34 cellular contexts compared by ENCODE assay signal in genomic region chr14:21553266-21553665, GRCh38. TPM values are rescaled to one million over a fixed set of nuclear protein-coding genes. Genes with fewer than 3 reads are reported as not detected.
"Had no signal": no experiment of that assay in that cellular context is flagged by ENCODE, and none has a peak within 500 bp of the region (broad histone marks: within the 10 kb centered on the region; RNA-seq: fewer than 3 reads in every experiment).

No MANE protein-coding gene starts in this region.

- H3K36me3 ChIP-seq: SJSA1 had no signal

- H3K27me3 ChIP-seq: SJSA1 had no signal

- H3K27me3 Mint-ChIP-seq: activated CD4-positive, alpha-beta T cell treated with anti-CD3 and anti-CD28 coated beads for 36 hours; activated CD4-positive, alpha-beta T cell treated with anti-CD3 and anti-CD28 coated beads, Interleukin-2, amount 10 ng/mL, durations not matched to agents 7 days and 5 days; activated naive CD8-positive, alpha-beta T cell had no signal

- H3K27ac Mint-ChIP-seq: activated CD4-positive, alpha-beta T cell treated with anti-CD3 and anti-CD28 coated beads for 36 hours; activated CD4-positive, alpha-beta T cell treated with anti-CD3 and anti-CD28 coated beads, Interleukin-2, amount 10 ng/mL, durations not matched to agents 7 days and 5 days; activated naive CD4-positive, alpha-beta T cell treated with anti-CD3 and anti-CD28 coated beads, Interleukin-2, amount 10 ng/mL, durations not matched to agents 7 days and 5 days; activated naive CD8-positive, alpha-beta T cell; activated naive CD8-positive, alpha-beta T cell treated with anti-CD3 and anti-CD28 coated beads, Interleukin-2, amount 50 U/mL, for 24 hours; T-helper 1 cell treated with Interleukin-12 subunit alpha and Interleukin-12 subunit beta and Interleukin-4 antibody, amounts not matched to agents 30 μg/mL and 1 μg/mL, for 36 hours; T-helper 2 cell treated with Interferon-gamma antibody and Interleukin-4, amounts not matched to agents 5 μg/mL and 100 μg/mL, for 36 hours had no signal

- H3K27ac ChIP-seq: SJSA1 had no signal

- H3K9me3 ChIP-seq: SJSA1, SK-N-SH had no signal

- H3K4me3 ChIP-seq: SJSA1 had no signal

- H3K36me3 Mint-ChIP-seq: activated naive CD4-positive, alpha-beta T cell treated with anti-CD3 and anti-CD28 coated beads, Interleukin-2, amount 10 ng/mL, durations not matched to agents 7 days and 5 days; activated naive CD8-positive, alpha-beta T cell; brain had no signal

- H3K9ac ChIP-seq: SK-N-SH had no signal

- H3K4me1 ChIP-seq: SJSA1 had no signal

- H3K9me3 Mint-ChIP-seq: activated CD4-positive, alpha-beta T cell treated with anti-CD3 and anti-CD28 coated beads, Interleukin-2, amount 10 ng/mL, durations not matched to agents 7 days and 5 days; activated naive CD4-positive, alpha-beta T cell treated with anti-CD3 and anti-CD28 coated beads, Interleukin-2, amount 10 ng/mL, durations not matched to agents 7 days and 5 days; activated naive CD8-positive, alpha-beta T cell treated with anti-CD3 and anti-CD28 coated beads, Interleukin-2, amount 50 U/mL, for 24 hours; activated T-cell treated with anti-CD3 and anti-CD28 coated beads, Interleukin-2, amount 50 U/mL, for 4 hours; T-helper 1 cell treated with Interleukin-12 subunit alpha and Interleukin-12 subunit beta and Interleukin-4 antibody, amounts not matched to agents 30 μg/mL and 1 μg/mL, for 36 hours; T-helper 2 cell treated with Interferon-gamma antibody and Interleukin-4, amounts not matched to agents 5 μg/mL and 100 μg/mL, for 36 hours had no signal

- H3K4me3 Mint-ChIP-seq: activated CD4-positive, alpha-beta T cell treated with anti-CD3 and anti-CD28 coated beads for 36 hours; activated CD4-positive, alpha-beta T cell treated with anti-CD3 and anti-CD28 coated beads, Interleukin-2, amount 10 ng/mL, durations not matched to agents 7 days and 5 days; activated naive CD4-positive, alpha-beta T cell treated with anti-CD3 and anti-CD28 coated beads, Interleukin-2, amount 10 ng/mL, durations not matched to agents 7 days and 5 days; activated naive CD8-positive, alpha-beta T cell; activated naive CD8-positive, alpha-beta T cell treated with anti-CD3 and anti-CD28 coated beads, Interleukin-2, amount 50 U/mL, for 24 hours; activated T-cell treated with anti-CD3 and anti-CD28 coated beads, Interleukin-2, amount 50 U/mL, for 4 hours; brain; T-helper 1 cell treated with Interleukin-12 subunit alpha and Interleukin-12 subunit beta and Interleukin-4 antibody, amounts not matched to agents 30 μg/mL and 1 μg/mL, for 36 hours; T-helper 2 cell treated with Interferon-gamma antibody and Interleukin-4, amounts not matched to agents 5 μg/mL and 100 μg/mL, for 36 hours had no signal

- DNase-seq: activated CD4-positive, alpha-beta T cell treated with anti-CD3 and anti-CD28 coated beads for 36 hours; activated CD4-positive, alpha-beta T cell treated with anti-CD3 and anti-CD28 coated beads, Interleukin-2, amount 10 ng/mL, durations not matched to agents 7 days and 5 days; activated CD4-positive, alpha-beta T cell treated with anti-CD3 and anti-CD28 coated beads, Interleukin-2, amount 50 U/mL, for 48 hours; activated CD8-positive, alpha-beta memory T cell treated with anti-CD3 and anti-CD28 coated beads, Interleukin-2, amount 50 U/mL, for 4 hours; activated effector memory CD4-positive, alpha-beta T cell treated with Interleukin-2 at 50 U/mL for 16 hours; activated naive CD4-positive, alpha-beta T cell treated with anti-CD3 and anti-CD28 coated beads, Interleukin-2, amount 10 ng/mL, durations not matched to agents 7 days and 5 days; activated naive CD8-positive, alpha-beta T cell treated with anti-CD3 and anti-CD28 coated beads, Interleukin-2, amount 50 U/mL, for 24 hours; activated T-cell treated with anti-CD3 and anti-CD28 coated beads for 4 hours; activated T-cell treated with anti-CD3 and anti-CD28 coated beads, Interleukin-2, amount 50 U/mL, for 4 hours; anterior cingulate cortex; caudate nucleus; cerebellar nuclear complex; Karpas-422; NCI-H1048; NCI-H1105 treated with DMSO at 0.1 percent for 48 hours; NCI-H1436; NCI-H1694; NCI-H1930; NCI-H2081 treated with DMSO at 0.1 percent for 48 hours; NCI-H226; NCI-H446 treated with DMSO at 0.1 percent for 48 hours; NCI-H524 treated with DMSO at 0.1 percent for 48 hours; SHP77 treated with DMSO at 0.1 percent for 48 hours; SK-N-SH had no signal

- ATAC-seq: activated CD4-positive, alpha-beta T cell treated with anti-CD3 and anti-CD28 coated beads for 36 hours; activated CD4-positive, CD25-positive, alpha-beta regulatory T cell treated with anti-CD3 and anti-CD28 coated beads, Interleukin-2, amount 50 U/mL, for 24 hours; activated naive CD8-positive, alpha-beta T cell treated with anti-CD3 and anti-CD28 coated beads, Interleukin-2, amount 50 U/mL, for 24 hours; activated T-cell treated with anti-CD3 and anti-CD28 coated beads, Interleukin-2, amount 50 U/mL, for 4 hours; Panc1 had no signal

RNA-seq across cellular contexts. Expression of gene OR10G3, which starts 26.6 kb away (rescaled TPM):
- total RNA-seq: activated CD4-positive, alpha-beta T cell treated with anti-CD3 and anti-CD28 coated beads for 36 hours; activated CD4-positive, alpha-beta T cell treated with anti-CD3 and anti-CD28 coated beads, Interleukin-2, amount 10 ng/mL, durations not matched to agents 7 days and 5 days; activated T-cell treated with anti-CD3 and anti-CD28 coated beads, Interleukin-2, amount 50 U/mL, for 4 hours; bronchial epithelial cell; MCF 10A; RPMI7951; SJSA1 had no signal
